33 cellular contexts compared by ENCODE assay signal in genomic region chr4:29734785-29735184, GRCh38.
"Had no signal": no experiment of that assay in that cellular context is flagged by ENCODE, and none has a peak within 500 bp of the region (broad histone marks: within the 10 kb centered on the region; RNA-seq: fewer than 3 reads in every experiment).

No MANE protein-coding gene starts in this region.

- H3K4me2 ChIP-seq: PC-9 had no signal

- H3K9me3 ChIP-seq: MG63 had no signal

- DNase-seq: Kasumi-1, KG1, MG63, NCI-H1048, NCI-H1092 treated with DMSO at 0.1 percent for 48 hours, NCI-H1105 treated with DMSO at 0.1 percent for 48 hours, NCI-H1436, NCI-H146, NCI-H1694, NCI-H187, NCI-H1930, NCI-H2029 treated with DMSO at 0.1 percent for 48 hours, NCI-H2081 treated with DMSO at 0.1 percent for 48 hours, NCI-H2107, NCI-H2171, NCI-H226, NCI-H446 treated with DMSO at 0.1 percent for 48 hours, NCI-H510A, NCI-H524, NCI-H526, NCI-H69, NCI-H748 treated with DMSO at 0.1 percent for 48 hours, NCI-H82, PC-9, SHP77, SIG-M5, SJCRH30 had no signal

- H3K36me3 ChIP-seq: MG63, SJCRH30 had no signal

- H3K4me3 ChIP-seq: K562, MG63, PC-9, SJCRH30, SK-N-MC had no signal

- H3K27me3 ChIP-seq: MG63, SJCRH30 had no signal

- ATAC-seq: K562, Panc1, Right ventricle myocardium inferior, SK-N-SH treated with all-trans-retinoic acid at 6 μM for 48 hours had no signal

- H2AFZ ChIP-seq: PC-9 had no signal

- H3K4me1 ChIP-seq: SJCRH30 had no signal

- H3K27ac ChIP-seq: PC-9, RWPE1, SJCRH30, SK-N-MC had no signal
